In the genomic region with DNA sequence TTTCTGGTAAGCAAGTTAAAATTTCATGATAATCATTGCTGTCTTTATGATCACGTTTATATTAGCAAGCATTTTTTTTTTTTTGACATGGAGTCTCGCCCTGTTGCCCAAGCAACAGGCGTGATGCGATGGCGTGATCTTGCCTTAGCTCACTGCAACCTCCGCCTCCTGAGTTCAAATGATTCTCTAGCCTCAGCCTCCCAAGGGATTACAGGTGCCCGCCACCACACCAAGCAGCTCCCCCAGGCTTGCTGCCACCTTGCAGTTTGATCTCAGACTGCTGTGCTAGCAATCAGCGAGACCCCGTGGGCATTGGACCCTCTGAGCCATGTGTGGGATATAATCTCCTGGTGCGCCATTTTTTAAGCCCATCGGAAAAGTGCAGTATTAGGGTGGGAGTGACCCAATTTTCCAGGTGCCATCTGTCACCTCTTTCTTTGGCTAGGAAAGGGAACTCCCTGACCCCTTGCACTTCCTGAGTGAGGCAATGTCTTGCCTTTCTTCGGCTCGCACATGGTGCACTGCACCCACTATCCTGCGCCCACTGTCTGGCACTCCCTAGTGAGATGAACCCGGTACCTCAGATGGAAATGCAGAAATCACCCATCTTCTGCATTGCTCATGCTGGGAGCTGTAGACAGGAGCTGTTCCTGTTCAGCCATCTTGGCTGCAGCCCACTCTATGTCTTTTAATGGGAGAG, we compare ENCODE assay signal across 8 cellular contexts.
DNase-seq lines count a peak whose midpoint lies in the region; ATAC-seq, FAIRE-seq and TF ChIP-seq lines count a peak whose summit lies in the region.
"Not testable (repeated sequence)": the region's sequence is repeated elsewhere in the genome, so short reads cannot be mapped to it uniquely, and the experiment has no call there.

No MANE protein-coding gene starts in this region.

- POLR2A ChIA-PET in IMR-90 (lab: Charles Lee; ENCODE audit: unreplicated experiment): not testable (repeated sequence)
- POLR2A ChIA-PET in RWPE1 (lab: Yijun Ruan, JAX; ENCODE audit: low non-redundant PET) (interaction anchor here (0.7 kb wide), 1 partner anchor 152 kb away, joined by 3 read pairs; no protein-coding TSS in a partner anchor), GM12878 (lab: Charles Lee) (interaction anchor here (1.1 kb wide), 1 partner anchor 214 kb away, joined by 3 read pairs; no protein-coding TSS in a partner anchor)

- H3K79me2 ChIP-seq in GM12878 (ENCODE audit: control insufficient read depth, insufficient read depth, low read length): not testable (repeated sequence)

- not testable (repeated sequence) for H4K8ac ChIP-seq in IMR-90 (ENCODE audit: low read depth in 2 of 2, low read length in 2 of 2)

- ATAC-seq in GM21367 (IDR thresholded peaks at IDR 0.05; ENCODE audit: unreplicated experiment) (peak; percentile 52), HG02885 (IDR thresholded peaks at IDR 0.05; ENCODE audit: poor library complexity, unreplicated experiment) (peak; percentile 59), GM12878 (peak; percentile 82), left lung (peak; percentile 25)
- not testable (repeated sequence) for ATAC-seq in IMR-90 (ENCODE audit: low read depth)
- ATAC-seq in stimulated activated naive B cell treated with anti-CD40 and anti-IgM and Interleukin-4, amounts not matched to agents 10 μg/mL and 1 μg/mL and 100 μg/mL, for 72 hours (replicated peaks): peak; percentile 57 to 83

- H3K4me3 ChIP-seq in GM12875 (ENCODE audit: low read depth, low read length) (peak overlapping the region; percentile 46), GM12878 (peak overlapping the region; percentile 78)
- not testable (repeated sequence) for H3K4me3 ChIP-seq in IMR-90 (ENCODE audit: insufficient read depth, low read depth, low read length); left lung

- not testable (repeated sequence) for TF ChIP-seq RAD21 in IMR-90 (IDR thresholded peaks at IDR 0.05; ENCODE audit: low read length); GM12878 (IDR thresholded peaks at IDR 0.05; ENCODE audit: insufficient read depth, low read depth, low read length)

- H2AK9ac ChIP-seq in IMR-90 (replicated peaks; ENCODE audit: low read depth, low read length, poor library complexity): not testable (repeated sequence)

- not testable (repeated sequence) for H3K79me1 ChIP-seq in IMR-90 (ENCODE audit: low read depth in 1 of 2, low read length in 2 of 2)

- H4K20me1 ChIP-seq in IMR-90 (ENCODE audit: insufficient read depth, low read length); GM12878 (ENCODE audit: control insufficient read depth, insufficient read depth): not testable (repeated sequence)

- peak overlapping the region; percentile 83 to 84 for H3K4me3 Mint-ChIP-seq in stimulated activated naive B cell treated with anti-CD40 and anti-IgM and Interleukin-4, amounts not matched to agents 10 μg/mL and 1 μg/mL and 100 μg/mL, for 72 hours

- SMC1A ChIA-PET in GM12878 (lab: Charles Lee; ENCODE audit: uncharacterized antibody, unreplicated experiment): interaction anchor here (0.6 to 2.9 kb wide), 20 partner anchors 10 to 1493 kb away, joined by 3 to 28 read pairs (median 3); no protein-coding TSS in a partner anchor

- not testable (repeated sequence) for H2AFZ ChIP-seq in IMR-90 (replicated peaks; ENCODE audit: low read length, poor library complexity)
- peak overlapping the region; percentile 94 for H2AFZ ChIP-seq in GM12878 (ENCODE audit: control insufficient read depth, low read depth, low read length)

- not testable (repeated sequence) for H3K4me1 ChIP-seq in IMR-90 (ENCODE audit: control insufficient read depth, insufficient read depth, low read length)
- peaks cover 12% of the 10 kb centered on the region for H3K4me1 ChIP-seq in GM12878 (ENCODE audit: control insufficient read depth, insufficient read depth, low read length)
- H3K4me1 ChIP-seq in left lung: peaks cover 0 to 11% of the 10 kb centered on the region in 2 donors

- not testable (repeated sequence) for H4K5ac ChIP-seq in IMR-90 (ENCODE audit: low read depth, low read length)

- not testable (repeated sequence) for TF ChIP-seq POLR2A in IMR-90 (IDR thresholded peaks at IDR 0.05; ENCODE audit: low read depth, low read length); GM12878 (IDR thresholded peaks at IDR 0.05; ENCODE audit: low read depth, low read length)

- 72% methylated on average over 5 of the region's 15 CpGs; no CpG with 5 or more reads in 1 of the 2 experiments for WGBS in IMR-90 (ENCODE audit: extremely low coverage in 2 of 2, insufficient read length in 1 of 2), 2 experiments
- 10% methylated on average over 15 of the region's 15 CpGs for WGBS in GM12878 (ENCODE audit: insufficient coverage, insufficient replicate concordance, low lambda C conversion rate, missing lambda C conversion rate)

- H3K27me3 ChIP-seq in IMR-90 (ENCODE audit: control insufficient read depth, insufficient read depth, low read length); GM12878 (replicated peaks in 1 of 2; ENCODE audit: control insufficient read depth in 2 of 2, insufficient read depth in 2 of 2, low read length in 1 of 2); left lung: not testable (repeated sequence)

- not testable (repeated sequence) for H3K56ac ChIP-seq in IMR-90 (ENCODE audit: extremely low read depth, insufficient read depth, low read length)

- intact Hi-C loops in IMR-90 (cut with micrococcal nuclease) (loop anchor here (1.0 kb wide), 1 partner anchor 318 kb away; no protein-coding TSS in a partner anchor), GM12878 (cut with micrococcal nuclease; ENCODE audit: unreplicated experiment) (loop anchor here (1.0 to 5.0 kb wide), 5 partner anchors 105 to 772 kb away; partner anchors contain the start of gene ZFAND4)
- intact Hi-C loops in left lung (cut with DNase I): not testable (repeated sequence)

- H3K23ac ChIP-seq in IMR-90 (ENCODE audit: low read depth, low read length): not testable (repeated sequence)

- H3K27ac ChIP-seq in IMR-90 (ENCODE audit: insufficient read depth, low read length); RWPE1: not testable (repeated sequence)
- H3K27ac ChIP-seq in GM12878 (ENCODE audit: control insufficient read depth, insufficient read depth) (peak overlapping the region; percentile 48), left lung (peak overlapping the region in 1 of 2 donors; percentile 23)

- FAIRE-seq in GM12878 (lab: Jason Lieb, UNC): not testable (repeated sequence)

- H2BK120ac ChIP-seq in IMR-90 (ENCODE audit: low read depth, low read length): not testable (repeated sequence)

- peak overlapping the region; percentile 91 for H3K27ac Mint-ChIP-seq in stimulated activated naive B cell treated with anti-CD40 and anti-IgM and Interleukin-4, amounts not matched to agents 10 μg/mL and 1 μg/mL and 100 μg/mL, for 72 hours

- H3K14ac ChIP-seq in IMR-90 (replicated peaks; ENCODE audit: low read depth, low read length): not testable (repeated sequence)

- dilution Hi-C loops in IMR-90 (cut with HindIII; ENCODE audit: low sequenced_read_pairs, unreplicated experiment): not testable (repeated sequence)

- H3K4ac ChIP-seq in IMR-90 (ENCODE audit: low read depth, low read length): not testable (repeated sequence)

- in situ Hi-C loops in IMR-90 (cut with MboI; ENCODE audit: low sequenced_read_pairs): not testable (repeated sequence)
- in situ Hi-C loops in GM12878 (cut with MboI): loop anchor here (5.0 kb wide), 2 partner anchors 212 to 422 kb away; partner anchors contain the start of gene ZFAND4

- TF ChIP-seq CTCF in GM12875 (IDR thresholded peaks at IDR 0.05; ENCODE audit: borderline replicate concordance, insufficient read depth, low read depth, low read length); IMR-90 (conservative IDR thresholded peaks at IDR 0.05; ENCODE audit: low read depth, low read length); GM12878 (IDR thresholded peaks at IDR 0.05 in 2 of 3, conservative IDR thresholded peaks at IDR 0.05 in 1 of 3; ENCODE audit: control insufficient read depth in 2 of 3, extremely low read depth in 1 of 3, insufficient read depth in 1 of 3, low read depth in 3 of 3, low read length in 3 of 3): not testable (repeated sequence)
- TF ChIP-seq CTCF in RWPE1 (conservative IDR thresholded peaks at IDR 0.05; ENCODE audit: low read depth) (0 out of 2 replicates have a peak, but pooled peaks have one; percentile 4), left lung (IDR thresholded peaks at IDR 0.05) (peak in 1 of 2 donors; percentile 9)

- not testable (repeated sequence) for DNase-seq in IMR-90; RWPE1 (ENCODE audit: low spot score); GM12878 (ENCODE audit: low read depth, low spot score); left lung
- peak; percentile 56 for DNase-seq in stimulated activated naive B cell treated with anti-CD40 and anti-IgM and Interleukin-4, amounts not matched to agents 10 μg/mL and 1 μg/mL and 100 μg/mL, for 72 hours

- not testable (repeated sequence) for H2BK15ac ChIP-seq in IMR-90 (ENCODE audit: low read depth, low read length)

- H3K9me3 ChIP-seq in IMR-90 (ENCODE audit: control insufficient read depth, insufficient read depth, low read length); GM12878 (replicated peaks; ENCODE audit: control insufficient read depth, insufficient read depth, low read length); left lung: not testable (repeated sequence)

- not testable (repeated sequence) for H4K91ac ChIP-seq in IMR-90 (ENCODE audit: insufficient read depth, low read depth, low read length)

- CTCF ChIA-PET in IMR-90 (lab: Yijun Ruan, JAX): interaction anchor here (0.6 to 1.4 kb wide), 10 partner anchors 10 to 1456 kb away, joined by 3 to 8 read pairs (median 4); no protein-coding TSS in a partner anchor
- CTCF ChIA-PET in RWPE1 (lab: Yijun Ruan, JAX): interaction anchor here (0.6 to 1.6 kb wide), 13 partner anchors 10 to 639 kb away, joined by 3 to 14 read pairs (median 4); partner anchors contain the start of gene WASHC2C
- CTCF ChIA-PET in GM12878 (lab: Yijun Ruan, JAX): interaction anchor here (0.5 to 3.5 kb wide), 44 partner anchors 10 to 993 kb away, joined by 3 to 21 read pairs (median 3); partner anchors contain the start of genes DEPP1 and ZFAND4

- H2BK5ac ChIP-seq in IMR-90 (ENCODE audit: low read depth, low read length, poor library complexity, severe bottlenecking): not testable (repeated sequence)

- H3K9me3 Mint-ChIP-seq in stimulated activated naive B cell treated with anti-CD40 and anti-IgM and Interleukin-4, amounts not matched to agents 10 μg/mL and 1 μg/mL and 100 μg/mL, for 72 hours: not testable (repeated sequence)

- H3K9ac ChIP-seq in IMR-90 (ENCODE audit: low read depth, low read length): not testable (repeated sequence)
- H3K9ac ChIP-seq in GM12878 (ENCODE audit: control insufficient read depth, insufficient read depth, low read length): peak overlapping the region; percentile 25; the same call in 1 of the 2 replicates

- not testable (repeated sequence) for H3K9me1 ChIP-seq in IMR-90 (ENCODE audit: insufficient read depth, low read length)

- H3K4me2 ChIP-seq in IMR-90 (ENCODE audit: low read depth, low read length) (peak overlapping the region; percentile 48; the same call in 1 of the 2 replicates), GM12878 (ENCODE audit: control insufficient read depth, insufficient read depth) (peak overlapping the region; percentile 84)

- H3K27me3 Mint-ChIP-seq in stimulated activated naive B cell treated with anti-CD40 and anti-IgM and Interleukin-4, amounts not matched to agents 10 μg/mL and 1 μg/mL and 100 μg/mL, for 72 hours: not testable (repeated sequence)

- not testable (repeated sequence) for H3K36me3 Mint-ChIP-seq in stimulated activated naive B cell treated with anti-CD40 and anti-IgM and Interleukin-4, amounts not matched to agents 10 μg/mL and 1 μg/mL and 100 μg/mL, for 72 hours

- not testable (repeated sequence) for TF ChIP-seq EP300 in GM12878 (IDR thresholded peaks at IDR 0.05; ENCODE audit: borderline replicate concordance in 1 of 2, control insufficient read depth in 1 of 2, low read depth in 2 of 2, low read length in 2 of 2)

- H2BK20ac ChIP-seq in IMR-90 (ENCODE audit: low read depth, low read length): not testable (repeated sequence)

- BruUV-seq in IMR-90 (replicated peaks; lab: Mats Ljungman, UMichigan); GM12878 (replicated peaks; lab: Mats Ljungman, UMichigan): not testable (repeated sequence)

- H3K18ac ChIP-seq in IMR-90 (ENCODE audit: low read depth, low read length): not testable (repeated sequence)

- H2AK5ac ChIP-seq in IMR-90 (ENCODE audit: low read depth, low read length): not testable (repeated sequence)

- H3K4me1 Mint-ChIP-seq in stimulated activated naive B cell treated with anti-CD40 and anti-IgM and Interleukin-4, amounts not matched to agents 10 μg/mL and 1 μg/mL and 100 μg/mL, for 72 hours: peaks cover 16 to 46% of the 10 kb centered on the region in 2 donors

- not testable (repeated sequence) for H3K36me3 ChIP-seq in IMR-90 (ENCODE audit: control insufficient read depth, insufficient read depth, low read length); GM12878 (ENCODE audit: control insufficient read depth in 2 of 2, insufficient read depth in 2 of 2, low read length in 1 of 2); left lung

- RAD21 ChIA-PET in GM12878 (lab: Charles Lee; ENCODE audit: unreplicated experiment): interaction anchor here (0.7 to 1.9 kb wide), 17 partner anchors 10 to 779 kb away, joined by 3 to 20 read pairs (median 4); partner anchors contain the start of gene ZFAND4
